ENCODE assay signal across 8 cellular contexts in genomic region chr14:22929104-22929847, GRCh38. TPM values are rescaled to one million over a fixed set of nuclear protein-coding genes. Genes with fewer than 3 reads are reported as not detected.
DNase-seq lines count a peak whose midpoint lies in the region; ATAC-seq and TF ChIP-seq lines count a peak whose summit lies in the region.

Gene PRMT5, minus strand, starts transcription at chr14:22929376. Its CDS starts 15 bp downstream, at chr14:22929361.

- H3K23ac ChIP-seq in trophoblast cell (ENCODE audit: low read length) = no peak within 1 kb of the TSS

- in situ Hi-C loops in GM13976 (cut with MboI; ENCODE audit: low sequenced_read_pairs, unreplicated experiment) = no loop called here
- in situ Hi-C loops in transverse colon (cut with MboI; ENCODE audit: low pct_ligation_motif_present in 1 of 4, low pct_unique_long_range_greater_than_20kb in 1 of 4, low sequenced_read_pairs in 3 of 4) = no loop called here

- ATAC-seq in HG02852 (IDR thresholded peaks at IDR 0.05; ENCODE audit: unreplicated experiment) = peak; percentile 92

- TF ChIP-seq POLR2A in adrenal gland (IDR thresholded peaks at IDR 0.05) (peak; percentile 56 to 85), transverse colon (IDR thresholded peaks at IDR 0.05) (peak; percentile 93)

- 0 to 1% (median 0%) methylated on average over 21 to 47 of the region's 47 CpGs for WGBS in adrenal gland, 4 donors
- no CpG with 5 or more reads among the region's 47 CpGs for WGBS in trophoblast cell (ENCODE audit: extremely low coverage, insufficient coverage, insufficient read length)
- 1% methylated on average over 18 to 46 of the region's 47 CpGs for WGBS in transverse colon (ENCODE audit: low coverage in 1 of 2), 2 donors

- peak within 1 kb of the TSS; percentile 76 to 92 (median 82) for H3K27ac ChIP-seq in adrenal gland
- H3K27ac ChIP-seq in trophoblast cell (ENCODE audit: low read depth, low read length) = peak within 1 kb of the TSS; percentile 67
- H3K27ac ChIP-seq in transverse colon = peak within 1 kb of the TSS; percentile 82 to 94 (median 93)

- peak within 1 kb of the TSS; percentile 23 for H2BK12ac ChIP-seq in trophoblast cell (ENCODE audit: low read length)

- H3K79me2 ChIP-seq in trophoblast cell (ENCODE audit: control insufficient read depth, insufficient read depth, low read length, poor library complexity) = peaks cover 8% of the 10 kb centered on the region

- peak within 1 kb of the TSS; percentile 77 for H2AK5ac ChIP-seq in trophoblast cell (ENCODE audit: low read length)

- peak within 1 kb of the TSS; percentile 88 for H4K91ac ChIP-seq in trophoblast cell (ENCODE audit: low read depth, low read length)

- H3K14ac ChIP-seq in trophoblast cell (ENCODE audit: low read length) = peak within 1 kb of the TSS; percentile 96

- DNase-seq in GM13976 (ENCODE audit: low spot score) (peak; percentile 94), NCI-H1436 treated with DMSO at 0.1 percent for 48 hours (lab: John Stamatoyannopoulos, UW) (peak; percentile 97), T follicular helper cell (ENCODE audit: low read depth) (peak; percentile 98), adrenal gland (peak; percentile 99 to 100 (median 100)), cardiac septum (ENCODE audit: low spot score) (peak; percentile 99), trophoblast cell (peak; percentile 100), transverse colon (peak; percentile 99)

- H3K18ac ChIP-seq in trophoblast cell (ENCODE audit: low read length) = peak within 1 kb of the TSS; percentile 99

- no peak for TF ChIP-seq CTCF in GM13976 (IDR thresholded peaks at IDR 0.05; ENCODE audit: borderline replicate concordance, control extremely low read depth, extremely low read depth, insufficient read depth, missing control alignments)
- peak in 1 of 6 experiments; percentile 13 for TF ChIP-seq CTCF in adrenal gland (IDR thresholded peaks at IDR 0.05)
- no peak for TF ChIP-seq CTCF in transverse colon (IDR thresholded peaks at IDR 0.05)

- H4K8ac ChIP-seq in trophoblast cell (ENCODE audit: low read depth, low read length) = peak within 1 kb of the TSS; percentile 92

- peak within 1 kb of the TSS; percentile 89 for H2BK120ac ChIP-seq in trophoblast cell (ENCODE audit: insufficient read depth, low read length, poor library complexity)

- H3K9me3 ChIP-seq in adrenal gland (replicated peaks in 1 of 3) = no peaks in the 10 kb centered on the region
- no peaks in the 10 kb centered on the region for H3K9me3 ChIP-seq in trophoblast cell (ENCODE audit: insufficient read depth, low read depth, low read length)
- no peaks in the 10 kb centered on the region for H3K9me3 ChIP-seq in transverse colon

- H3K36me3 ChIP-seq in adrenal gland (replicated peaks in 1 of 2) (peaks cover 0 to 26% of the 10 kb centered on the region in 2 donors), trophoblast cell (ENCODE audit: control insufficient read depth in 1 of 2, insufficient read depth in 2 of 2, low read length in 2 of 2) (peaks cover 8 to 15% of the 10 kb centered on the region in 2 experiments), transverse colon (peaks cover 0 to 5% (median 3%) of the 10 kb centered on the region in 4 donors)

- H2BK5ac ChIP-seq in trophoblast cell (ENCODE audit: low read depth, low read length, poor library complexity) = peak within 1 kb of the TSS; percentile 89

- H3K4me1 ChIP-seq in adrenal gland (replicated peaks in 1 of 2) = peaks cover 0 to 17% of the 10 kb centered on the region in 2 donors
- H3K4me1 ChIP-seq in trophoblast cell (ENCODE audit: control insufficient read depth in 1 of 2, insufficient read depth in 2 of 2, low read length in 2 of 2) = peaks cover 4 to 6% of the 10 kb centered on the region in 2 experiments
- peaks cover 9 to 43% (median 19%) of the 10 kb centered on the region in 4 donors for H3K4me1 ChIP-seq in transverse colon

- peaks cover 6% of the 10 kb centered on the region for H3K79me1 ChIP-seq in trophoblast cell (ENCODE audit: low read length)

- H2AFZ ChIP-seq in trophoblast cell (ENCODE audit: insufficient read depth, low read length, poor library complexity) = peak within 1 kb of the TSS; percentile 96

- no peaks in the 10 kb centered on the region for H3K27me3 ChIP-seq in adrenal gland
- H3K27me3 ChIP-seq in trophoblast cell (ENCODE audit: insufficient read depth, low read length) = no peaks in the 10 kb centered on the region
- H3K27me3 ChIP-seq in transverse colon = no peaks in the 10 kb centered on the region

- intact Hi-C loops in adrenal gland (cut with DNase I) (no loop called here), cardiac septum (cut with DNase I) (loop anchor here (1.0 kb wide), 1 partner anchor 28 kb away; the partner anchor contains the start of gene HAUS4), transverse colon (cut with DNase I; ENCODE audit: low total_unique reads) (no loop called here)

- TF ChIP-seq EP300 in transverse colon (IDR thresholded peaks at IDR 0.05; ENCODE audit: low read depth) = no peak

- peak within 1 kb of the TSS; percentile 70 for H3K4me2 ChIP-seq in trophoblast cell (ENCODE audit: low read length)

- H4K12ac ChIP-seq in trophoblast cell (ENCODE audit: low read depth, low read length) = peak within 1 kb of the TSS; percentile 96

- peak within 1 kb of the TSS; percentile 84 for H3K9ac ChIP-seq in trophoblast cell (ENCODE audit: low read length)

- H3K4ac ChIP-seq in trophoblast cell (ENCODE audit: low read depth, low read length) = peak within 1 kb of the TSS; percentile 50

- H3K4me3 ChIP-seq in adrenal gland = peak within 1 kb of the TSS; percentile 46 to 84 (median 69)
- peak within 1 kb of the TSS; percentile 100 for H3K4me3 ChIP-seq in trophoblast cell (ENCODE audit: low read depth, low read length)
- peak within 1 kb of the TSS; percentile 74 to 95 (median 80) for H3K4me3 ChIP-seq in transverse colon

RNA-seq across cellular contexts. Expression of gene PRMT5, which starts in this region (rescaled TPM):
- total RNA-seq in adrenal gland (100 to 1,000 TPM in 2 of 8 donors, 10 to 100 TPM in 6; 28.6 to 125 (median 62.8) TPM), cardiac septum (40.2 TPM), transverse colon (10 to 100 TPM; 32.2 to 92.3 (median 43.4) TPM)
- 100 to 1,000 TPM in 1 of 3 donors, 10 to 100 TPM in 2; 20.9 to 134 (median 21.6) TPM for polyA plus RNA-seq in adrenal gland
- 58.2 and 61.0 TPM in 2 replicates for polyA plus RNA-seq in trophoblast cell (2013)

Comparison
In these comparisons a context has a peak if more than half of its experiments do, and no peak if none do; other contexts are left out.
1. Peak in every context shown above with its lines: DNase-seq, ATAC-seq, H3K4me3 ChIP-seq and H3K27ac ChIP-seq.